In genomic region chr19:42819960-42820650, GRCh38 we compare ENCODE assay signal across 17 cellular contexts. TPM values are rescaled to one million over a fixed set of nuclear protein-coding genes. Genes with fewer than 3 reads are reported as not detected.
DNase-seq lines count a peak whose midpoint lies in the region; ATAC-seq, FAIRE-seq and TF ChIP-seq lines count a peak whose summit lies in the region.
"Not testable (repeated sequence)": the region's sequence is repeated elsewhere in the genome, so short reads cannot be mapped to it uniquely, and the experiment has no call there.
"Had no signal": no experiment of that assay in that cellular context is flagged by ENCODE, and none has a peak within 500 bp of the region (broad histone marks: within the 10 kb centered on the region; RNA-seq: fewer than 3 reads in every experiment).

No MANE protein-coding gene starts in this region.

- FAIRE-seq in keratinocyte (lab: Jason Lieb, UNC): peak; percentile 81

- in situ Hi-C loops in mammary epithelial cell (cut with MboI; ENCODE audit: low sequenced_read_pairs in 2 of 2): not testable (repeated sequence)

- H3K9me1 ChIP-seq in keratinocyte (ENCODE audit: control insufficient read depth, extremely low read depth, insufficient read depth, low read length): not testable (repeated sequence)

- not testable (repeated sequence) for H4K20me1 ChIP-seq in mammary epithelial cell (ENCODE audit: insufficient read depth, low read length); fibroblast of lung (ENCODE audit: control insufficient read depth, extremely low read depth, insufficient read depth, low read length); keratinocyte (ENCODE audit: control insufficient read depth, extremely low read depth, insufficient read depth, low read length)

- CTCF ChIA-PET in mammary epithelial cell (lab: Charles Lee; ENCODE audit: low non-redundant PET): not testable (repeated sequence)

- intact Hi-C loops in mammary epithelial cell (cut with micrococcal nuclease): loop anchor here (2.0 to 5.0 kb wide), 2 partner anchors 31 to 167 kb away; no protein-coding TSS in a partner anchor

- not testable (repeated sequence) for H3K79me2 ChIP-seq in mammary epithelial cell (ENCODE audit: insufficient read depth, low read length); fibroblast of lung (ENCODE audit: control insufficient read depth, insufficient read depth, low read length); keratinocyte (ENCODE audit: control insufficient read depth, insufficient read depth, low read length)

- TF ChIP-seq CTCF in mammary epithelial cell (conservative IDR thresholded peaks at IDR 0.05 in 1 of 2, IDR thresholded peaks at IDR 0.05 in 1 of 2; ENCODE audit: extremely low read depth in 1 of 2, insufficient read depth in 1 of 2, low read depth in 1 of 2, low read length in 2 of 2); fibroblast of lung (conservative IDR thresholded peaks at IDR 0.05 in 1 of 2, IDR thresholded peaks at IDR 0.05 in 1 of 2; ENCODE audit: low read depth in 1 of 2, low read length in 2 of 2); keratinocyte (optimal IDR thresholded peaks at IDR 0.05 in 1 of 3, IDR thresholded peaks at IDR 0.05 in 1 of 3, conservative IDR thresholded peaks at IDR 0.05 in 1 of 3; ENCODE audit: extremely low read depth in 1 of 3, insufficient read depth in 2 of 3, low read length in 3 of 3): not testable (repeated sequence)

- dilution Hi-C loops in mammary epithelial cell (cut with HindIII; ENCODE audit: low sequenced_read_pairs); keratinocyte (cut with MboI; ENCODE audit: extremely low pct_ligation_motif_present, low sequenced_read_pairs): not testable (repeated sequence)

- 0% methylated on average over 5 of the region's 5 CpGs for WGBS in mammary epithelial cell (ENCODE audit: low coverage, missing lambda C conversion rate)

- peak; percentile 53 for DNase-seq in AG08396 (ENCODE audit: low spot score)
- peak; percentile 83 for DNase-seq in GM04503 (ENCODE audit: low read depth)
- DNase-seq in LHCN-M2 (ENCODE audit: low read depth): peak; percentile 67
- peak; percentile 85 for DNase-seq in mammary epithelial cell
- DNase-seq in fibroblast of lung (ENCODE audit: low read depth in 2 of 2): peak; percentile 67 to 93
- DNase-seq in keratinocyte (ENCODE audit: low read depth, low spot score): peak; percentile 75
- DNase-seq in skeletal muscle cell (ENCODE audit: low read depth): peak; percentile 37

- H3K4me3 ChIP-seq in mammary epithelial cell (replicated peaks in 1 of 3; ENCODE audit: insufficient read depth in 1 of 3, low read depth in 2 of 3, low read length in 3 of 3); fibroblast of lung (replicated peaks in 1 of 4; ENCODE audit: control extremely low read depth in 1 of 4, insufficient read depth in 1 of 4, low read depth in 3 of 4, low read length in 4 of 4); keratinocyte (ENCODE audit: control insufficient read depth in 2 of 3, extremely low read depth in 1 of 3, insufficient read depth in 2 of 3, low read depth in 1 of 3, low read length in 3 of 3); skeletal muscle cell (ENCODE audit: low read depth, low read length): not testable (repeated sequence)

- BruUV-seq in mammary epithelial cell (replicated peaks; lab: Mats Ljungman, UMichigan): TSS peak; percentile 70

- H3K9ac ChIP-seq in mammary epithelial cell (ENCODE audit: insufficient read depth, low read length): peak overlapping the region; percentile 8
- not testable (repeated sequence) for H3K9ac ChIP-seq in fibroblast of lung (ENCODE audit: insufficient read depth, low read length); keratinocyte (ENCODE audit: control insufficient read depth, extremely low read depth, insufficient read depth, low read length)

- not testable (repeated sequence) for H3K27me3 ChIP-seq in mammary epithelial cell (ENCODE audit: insufficient read depth, low read length); fibroblast of lung (ENCODE audit: control insufficient read depth, insufficient read depth, low read length); keratinocyte (ENCODE audit: control insufficient read depth, extremely low read depth, insufficient read depth, low read length)

- H3K9me3 ChIP-seq in mammary epithelial cell (replicated peaks; ENCODE audit: insufficient read depth, low read length); fibroblast of lung (ENCODE audit: control insufficient read depth, insufficient read depth, low read depth, low read length); keratinocyte (ENCODE audit: control insufficient read depth, low read depth, low read length): not testable (repeated sequence)

- H3K4me1 ChIP-seq in mammary epithelial cell (ENCODE audit: insufficient read depth, low read length): peaks cover 23% of the 10 kb centered on the region
- not testable (repeated sequence) for H3K4me1 ChIP-seq in fibroblast of lung (ENCODE audit: control insufficient read depth, extremely low read depth, insufficient read depth, low read length)
- peaks cover 22% of the 10 kb centered on the region for H3K4me1 ChIP-seq in keratinocyte (ENCODE audit: control insufficient read depth, extremely low read depth, insufficient read depth, low read length)

- ATAC-seq in SK-N-SH treated with all-trans-retinoic acid at 6 μM for 48 hours: peak; percentile 62; the same call in 1 of the 3 replicates

- H3K27ac ChIP-seq in mammary epithelial cell (ENCODE audit: insufficient read depth, low read depth, low read length): peak overlapping the region; percentile 81
- peak overlapping the region; percentile 79 for H3K27ac ChIP-seq in fibroblast of lung (ENCODE audit: insufficient read depth, low read length)
- peak overlapping the region; percentile 58 for H3K27ac ChIP-seq in keratinocyte (ENCODE audit: control insufficient read depth, insufficient read depth, low read length)

- peak overlapping the region; percentile 67 for H2AFZ ChIP-seq in mammary epithelial cell (ENCODE audit: low read depth, low read length)
- H2AFZ ChIP-seq in fibroblast of lung (ENCODE audit: low read length): not testable (repeated sequence)
- H2AFZ ChIP-seq in keratinocyte (ENCODE audit: control insufficient read depth, low read length): peak overlapping the region; percentile 33

- not testable (repeated sequence) for H3K36me3 ChIP-seq in mammary epithelial cell (ENCODE audit: insufficient read depth, low read length); fibroblast of lung (ENCODE audit: control insufficient read depth, insufficient read depth, low read length); keratinocyte (ENCODE audit: control insufficient read depth in 2 of 2, extremely low read depth in 1 of 2, insufficient read depth in 2 of 2, low read length in 2 of 2)

- H3K4me2 ChIP-seq in mammary epithelial cell (ENCODE audit: insufficient read depth, low read depth, low read length) (peak overlapping the region; percentile 77), keratinocyte (ENCODE audit: control insufficient read depth, extremely low read depth, insufficient read depth, low read depth, low read length) (peak overlapping the region; percentile 56)
- not testable (repeated sequence) for H3K4me2 ChIP-seq in fibroblast of lung (ENCODE audit: extremely low read depth, insufficient read depth, low read length)

RNA-seq across cellular contexts. Expression of gene PSG8, which starts 54.6 kb away (rescaled TPM):
- total RNA-seq in LHCN-M2 (2014; rRNA removed) (not detected in 2 replicates), mammary epithelial cell (under 1 TPM in 1 of 2 donors, not detected in 1; under 0.01 TPM), fibroblast of lung (not detected in 2 replicates)
- not detected for polyA plus RNA-seq in LHCN-M2 (2012)
- polyA plus RNA-seq in mammary epithelial cell (not detected), fibroblast of lung (0.14 and 0.40 TPM in 2 replicates), keratinocyte (not detected in 3 replicates)
- polyA minus RNA-seq in mammary epithelial cell (not detected), fibroblast of lung (ENCODE audit: low replicate concordance) (1.3 TPM in 1 of 2 replicates, not detected in the other), keratinocyte (not detected in 3 replicates)
- 0.46 and 0.51 TPM in 2 replicates for polyA plus RNA-seq in fibroblast of lung (2012)
- polyA plus RNA-seq in keratinocyte (2011; ENCODE audit: low read depth): not detected
- not detected in 2 replicates for polyA plus RNA-seq in keratinocyte (2011; cell fraction: cytosol; rRNA removed)
- 0.04 TPM in 1 of 2 replicates, not detected in the other for polyA plus RNA-seq in keratinocyte (2011; cell fraction: nucleus; rRNA removed)
- polyA plus RNA-seq in keratinocyte (2012; ENCODE audit: low replicate concordance): 0.59 TPM in 1 of 2 replicates, not detected in the other
- not detected for polyA minus RNA-seq in keratinocyte (2011; cell fraction: cytosol; rRNA and poly(A)+ RNA removed)
- not detected in 2 replicates for polyA minus RNA-seq in keratinocyte (2011; cell fraction: nucleus; rRNA and poly(A)+ RNA removed)
- total RNA-seq: activated CD8-positive, alpha-beta T cell treated with anti-CD3 and anti-CD28 coated beads for 36 hours; colonic mucosa; gastrocnemius medialis; lower leg skin; mucosa of gallbladder; NCI-H460; right lobe of liver; thyroid gland had no signal
- polyA plus RNA-seq: neural cell had no signal

RNA-seq across cellular contexts. Expression of gene PSG1, which starts 59.4 kb away (rescaled TPM):
- 0.13 and 1.4 TPM in 2 replicates for total RNA-seq in LHCN-M2 (2014; rRNA removed)
- polyA plus RNA-seq in LHCN-M2 (2012): 1.1 TPM
- total RNA-seq in mammary epithelial cell: not detected
- 0.10 TPM for polyA plus RNA-seq in mammary epithelial cell
- polyA minus RNA-seq in mammary epithelial cell: not detected
- total RNA-seq in fibroblast of lung: 0.51 and 1.3 TPM in 2 replicates
- polyA plus RNA-seq in fibroblast of lung: 16.4 and 23.3 TPM in 2 replicates
- polyA plus RNA-seq in fibroblast of lung (2012): 19.7 and 26.0 TPM in 2 replicates
- polyA minus RNA-seq in fibroblast of lung (ENCODE audit: low replicate concordance): 10.3 and 15.5 TPM in 2 replicates
- 0.24 to 0.28 TPM (median 0.27 TPM) in 3 replicates for polyA plus RNA-seq in keratinocyte
- 1.0 TPM for polyA plus RNA-seq in keratinocyte (2011; ENCODE audit: low read depth)
- polyA plus RNA-seq in keratinocyte (2011; cell fraction: cytosol; rRNA removed): 0.27 and 0.50 TPM in 2 replicates
- 1.6 and 2.4 TPM in 2 replicates for polyA plus RNA-seq in keratinocyte (2011; cell fraction: nucleus; rRNA removed)
- polyA plus RNA-seq in keratinocyte (2012; ENCODE audit: low replicate concordance): 0.37 and 2.0 TPM in 2 replicates
- polyA minus RNA-seq in keratinocyte: 0.06 to 1.5 TPM (median 0.20 TPM) in 3 replicates
- polyA minus RNA-seq in keratinocyte (2011; cell fraction: cytosol; rRNA and poly(A)+ RNA removed): not detected
- 0.42 and 1.2 TPM in 2 replicates for polyA minus RNA-seq in keratinocyte (2011; cell fraction: nucleus; rRNA and poly(A)+ RNA removed)
- total RNA-seq: activated CD8-positive, alpha-beta T cell treated with anti-CD3 and anti-CD28 coated beads for 36 hours; colonic mucosa; gastrocnemius medialis; lower leg skin; mucosa of gallbladder; NCI-H460; right lobe of liver had no signal
- polyA plus RNA-seq: neural cell had no signal
